Comparison of ENCODE assay signal across 15 cellular contexts in the genomic region with DNA sequence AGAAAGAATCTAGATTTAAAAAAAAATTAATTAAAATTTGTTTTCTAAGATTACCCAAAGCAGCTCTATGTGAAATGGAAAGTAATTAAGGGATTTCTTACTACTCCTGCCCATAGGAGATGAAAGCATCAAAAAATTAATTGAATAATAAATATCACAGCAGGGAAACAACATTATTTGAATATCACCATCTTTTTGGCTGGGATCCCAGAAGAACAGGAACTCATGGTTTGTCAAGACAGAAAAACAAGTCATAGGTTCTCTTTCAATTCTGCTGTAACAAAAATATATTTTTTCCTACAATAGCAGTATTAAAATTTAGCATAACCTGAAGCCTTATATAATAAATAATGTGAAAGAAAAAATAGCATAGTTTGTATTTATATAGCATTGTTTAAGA.
"Had no signal": no experiment of that assay in that cellular context is flagged by ENCODE, and none has a peak within 500 bp of the region (broad histone marks: within the 10 kb centered on the region; RNA-seq: fewer than 3 reads in every experiment).

No MANE protein-coding gene starts in this region.

- H3K9me3 ChIP-seq: gastrocnemius medialis, lower lobe of right lung, upper lobe of left lung had no signal

- DNase-seq: activated CD4-positive, alpha-beta T cell treated with anti-CD3 and anti-CD28 coated beads, Interleukin-2, amount 10 ng/mL, durations not matched to agents 7 days and 5 days; activated gamma-delta T cell treated with Interleukin-2 at 50 U/mL for 16 hours; anterior cingulate cortex; brain microvascular endothelial cell; effector memory CD8-positive, alpha-beta T cell; gastrocnemius medialis; heart right ventricle; left cardiac atrium; lower lobe of right lung; midbrain; spleen; stimulated activated naive CD8-positive, alpha-beta T cell treated with anti-CD3 and anti-CD28 coated beads, Interleukin-15, amount 100 ng/mL, for 72 hours; upper lobe of left lung had no signal

- H3K4me3 ChIP-seq: gastrocnemius medialis, heart right ventricle, lower lobe of right lung, spleen, upper lobe of left lung had no signal

- H3K4me1 ChIP-seq: gastrocnemius medialis, lower lobe of right lung, spleen, upper lobe of left lung had no signal

- H3K36me3 ChIP-seq: brain microvascular endothelial cell, gastrocnemius medialis, heart right ventricle, lower lobe of right lung, spleen, upper lobe of left lung had no signal

- ATAC-seq: effector memory CD8-positive, alpha-beta T cell; gastrocnemius medialis; left cardiac atrium; lower lobe of right lung; sciatic nerve; stimulated activated naive CD8-positive, alpha-beta T cell treated with anti-CD3 and anti-CD28 coated beads, Interleukin-15, amount 100 ng/mL, for 72 hours had no signal

- H3K27ac ChIP-seq: brain microvascular endothelial cell, gastrocnemius medialis, lower lobe of right lung, spleen, upper lobe of left lung had no signal

- H3K27me3 ChIP-seq: brain microvascular endothelial cell, gastrocnemius medialis, heart right ventricle, spleen, upper lobe of left lung had no signal

- FAIRE-seq: TTC549 had no signal
